19 cellular contexts compared by ENCODE assay signal in the genomic region with DNA sequence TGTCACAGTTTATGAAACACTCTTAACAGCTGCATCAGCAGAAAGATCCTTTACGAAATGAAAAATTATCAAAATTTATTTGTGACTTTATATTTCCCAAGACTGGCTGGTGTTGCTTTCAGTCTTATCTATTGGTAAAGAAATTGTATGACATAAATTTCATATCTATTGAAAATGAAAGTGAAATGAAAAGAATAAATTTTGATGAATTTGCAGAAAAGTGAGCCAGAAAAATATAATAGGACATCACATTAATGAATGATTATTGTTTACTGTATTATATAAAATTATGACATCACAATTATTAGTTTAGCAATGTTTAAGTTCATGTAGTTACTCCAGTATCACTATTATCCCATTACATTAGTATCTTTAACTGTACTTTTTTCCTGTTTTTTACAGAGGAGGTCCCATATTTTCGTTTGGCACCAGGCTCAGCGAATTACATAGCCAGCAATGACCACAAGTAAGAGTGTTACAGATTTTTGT.
"Had no signal": no experiment of that assay in that cellular context is flagged by ENCODE, and none has a peak within 500 bp of the region (broad histone marks: within the 10 kb centered on the region; RNA-seq: fewer than 3 reads in every experiment).

No MANE protein-coding gene starts in this region.

- H3K4me3 ChIP-seq: MG63, PC-9 had no signal

- H3K27me3 ChIP-seq: MG63 had no signal

- H2AFZ ChIP-seq: PC-9 had no signal

- H3K9me3 ChIP-seq: MG63 had no signal

- ATAC-seq: activated CD4-positive, CD25-positive, alpha-beta regulatory T cell treated with anti-CD3 and anti-CD28 coated beads, Interleukin-2, amount 50 U/mL, for 24 hours; activated CD8-positive, alpha-beta T cell treated with anti-CD3 and anti-CD28 coated beads for 36 hours; activated T-cell treated with anti-CD3 and anti-CD28 coated beads, Interleukin-2, amount 50 U/mL, for 72 hours had no signal

- H3K36me3 ChIP-seq: MG63 had no signal

- H3K4me2 ChIP-seq: PC-9 had no signal

- DNase-seq: activated CD4-positive, alpha-beta T cell treated with anti-CD3 and anti-CD28 coated beads for 4 hours; activated CD8-positive, alpha-beta memory T cell treated with anti-CD3 and anti-CD28 coated beads, Interleukin-2, amount 50 U/mL, for 4 hours; activated CD8-positive, alpha-beta T cell treated with anti-CD3 and anti-CD28 coated beads for 36 hours; activated gamma-delta T cell treated with Interleukin-2 at 50 U/mL for 16 hours; activated naive CD4-positive, alpha-beta T cell treated with anti-CD3 and anti-CD28 coated beads, Interleukin-2, amount 10 ng/mL, durations not matched to agents 7 days and 5 days; activated naive CD8-positive, alpha-beta T cell treated with anti-CD3 and anti-CD28 coated beads for 36 hours; activated T-cell treated with anti-CD3 and anti-CD28 coated beads, Interleukin-2, amount 50 U/mL, for 72 hours; IMR-90; KG1; MG63; NCI-H1105; NCI-H1436; NCI-H1694 treated with DMSO at 0.1 percent for 48 hours; NCI-H2029 treated with DMSO at 0.1 percent for 48 hours; NCI-H446; NCI-H524; PC-9; SHP77 treated with DMSO at 0.1 percent for 48 hours had no signal

- H3K27ac ChIP-seq: PC-9 had no signal
